ENCODE assay signal across 1 cellular context in the genomic region with DNA sequence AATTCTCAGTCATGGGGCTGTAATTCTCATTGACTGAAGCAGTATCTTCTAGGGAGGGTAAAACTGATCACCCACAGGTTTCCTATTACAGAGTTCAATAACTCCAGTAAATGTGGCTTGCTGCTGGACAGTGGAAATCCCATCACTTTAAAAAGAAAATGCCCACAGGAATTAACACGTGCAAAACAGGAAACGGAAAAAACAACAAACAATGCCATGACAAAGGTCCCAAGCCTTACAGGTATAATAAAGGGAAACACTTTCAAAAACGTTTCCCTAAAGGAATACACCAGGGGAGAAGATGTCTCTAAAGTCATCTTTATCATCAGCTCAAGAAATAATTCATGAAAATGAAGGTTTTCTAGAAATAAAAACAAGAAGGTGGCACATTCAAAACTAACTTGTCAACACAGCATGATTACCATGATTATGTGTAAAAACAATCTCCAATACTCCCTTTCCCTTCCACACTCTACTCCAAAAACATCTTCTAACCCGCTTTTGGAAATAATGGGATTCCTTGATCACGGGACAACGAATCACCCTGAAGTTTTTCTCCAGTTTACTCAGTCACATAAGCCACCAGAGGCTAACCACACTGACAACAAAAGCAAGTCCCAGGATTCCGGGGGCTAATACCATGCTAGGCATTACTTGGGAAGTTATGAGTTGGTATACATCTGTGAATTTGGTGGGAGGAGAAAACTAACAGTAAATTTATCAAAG.
TF ChIP-seq lines count a peak whose summit lies in the region.

No MANE protein-coding gene starts in this region.

TF ChIP-seq in GM23338, 12 proteins besides CTCF, POLR2A, EP300 and RAD21 (continued from another document):
- TF ChIP-seq ZNF462 (CRISPR knock-in tag; IDR thresholded peaks at IDR 0.05), result no peak
- TF ChIP-seq EZH2 (IDR thresholded peaks at IDR 0.05; ENCODE audit: low read depth, unreplicated experiment), result no peak
